ENCODE assay signal across 35 cellular contexts in genomic region chr1:174761257-174761760, GRCh38.
"Had no signal": no experiment of that assay in that cellular context is flagged by ENCODE, and none has a peak within 500 bp of the region (broad histone marks: within the 10 kb centered on the region; RNA-seq: fewer than 3 reads in every experiment).

No MANE protein-coding gene starts in this region.

- H3K36me3 Mint-ChIP-seq: activated CD4-positive, alpha-beta memory T cell treated with anti-CD3 and anti-CD28 coated beads for 36 hours; activated naive CD4-positive, alpha-beta T cell treated with anti-CD3 and anti-CD28 coated beads, Interleukin-2, amount 50 U/mL, for 72 hours had no signal

- H3K9me3 ChIP-seq: adrenal gland, body of pancreas, breast epithelium had no signal

- ATAC-seq: activated CD4-positive, alpha-beta T cell treated with anti-CD3 and anti-CD28 coated beads for 36 hours; activated CD4-positive, CD25-positive, alpha-beta regulatory T cell treated with anti-CD3 and anti-CD28 coated beads, Interleukin-2, amount 50 U/mL, for 24 hours; activated CD8-positive, alpha-beta T cell treated with anti-CD3 and anti-CD28 coated beads for 36 hours; activated naive CD4-positive, alpha-beta T cell treated with anti-CD3 and anti-CD28 coated beads, Interleukin-2, amount 50 U/mL, for 72 hours; activated T-cell treated with anti-CD3 and anti-CD28 coated beads, Interleukin-2, amount 50 U/mL, for 4 hours; activated T-cell treated with anti-CD3 and anti-CD28 coated beads, Interleukin-2, amount 50 U/mL, for 72 hours; body of pancreas had no signal

- H3K27ac Mint-ChIP-seq: activated CD4-positive, alpha-beta memory T cell treated with anti-CD3 and anti-CD28 coated beads for 36 hours; activated CD4-positive, alpha-beta T cell treated with anti-CD3 and anti-CD28 coated beads for 36 hours; activated CD4-positive, alpha-beta T cell treated with anti-CD3 and anti-CD28 coated beads, Interleukin-2, amount 10 ng/mL, durations not matched to agents 7 days and 5 days; activated CD8-positive, alpha-beta T cell treated with anti-CD3 and anti-CD28 coated beads for 36 hours; activated naive CD4-positive, alpha-beta T cell treated with anti-CD3 and anti-CD28 coated beads for 36 hours; activated naive CD4-positive, alpha-beta T cell treated with anti-CD3 and anti-CD28 coated beads, Interleukin-2, amount 50 U/mL, for 72 hours; activated naive CD8-positive, alpha-beta T cell treated with anti-CD3 and anti-CD28 coated beads for 36 hours; activated T-cell treated with anti-CD3 and anti-CD28 coated beads, Interleukin-2, amount 50 U/mL, for 72 hours; activated T-helper 1 cell treated with anti-CD3 and anti-CD28 coated beads, Interleukin-12 subunit alpha, Interleukin-12 subunit beta, Interleukin-2, Interleukin-4 antibody, amounts not matched to agents 30 ng/mL and 10 ng/mL and 1 ng/mL, durations not matched to agents 14 hours and 24 hours and 36 hours; activated T-helper 2 cell treated with anti-CD3 and anti-CD28 coated beads, Interferon-gamma antibody, Interleukin-2, Interleukin-4, amounts not matched to agents 10 μg/mL and 5 μg/mL and 100 μg/mL, durations not matched to agents 14 hours and 24 hours and 36 hours; T-helper 1 cell treated with Interleukin-12 subunit alpha and Interleukin-12 subunit beta and Interleukin-4 antibody, amounts not matched to agents 30 μg/mL and 1 μg/mL, for 36 hours; T-helper 2 cell treated with Interferon-gamma antibody and Interleukin-4, amounts not matched to agents 5 μg/mL and 100 μg/mL, for 36 hours had no signal

- H3K27me3 Mint-ChIP-seq: activated CD4-positive, alpha-beta memory T cell treated with anti-CD3 and anti-CD28 coated beads for 36 hours; activated CD4-positive, alpha-beta T cell treated with anti-CD3 and anti-CD28 coated beads for 36 hours; activated CD4-positive, alpha-beta T cell treated with anti-CD3 and anti-CD28 coated beads, Interleukin-2, amount 10 ng/mL, durations not matched to agents 7 days and 5 days; activated CD8-positive, alpha-beta T cell treated with anti-CD3 and anti-CD28 coated beads for 36 hours; activated naive CD8-positive, alpha-beta T cell treated with anti-CD3 and anti-CD28 coated beads for 36 hours had no signal

- H3K36me3 ChIP-seq: adrenal gland, brain microvascular endothelial cell, breast epithelium had no signal

- DNase-seq: activated CD4-positive, alpha-beta memory T cell treated with anti-CD3 and anti-CD28 coated beads for 36 hours; activated CD4-positive, alpha-beta T cell treated with anti-CD3 and anti-CD28 coated beads for 1 hour; activated CD4-positive, alpha-beta T cell treated with anti-CD3 and anti-CD28 coated beads for 36 hours; activated CD4-positive, alpha-beta T cell treated with anti-CD3 and anti-CD28 coated beads for 48 hours; activated CD4-positive, alpha-beta T cell treated with anti-CD3 and anti-CD28 coated beads, Interleukin-2, amount 10 ng/mL, durations not matched to agents 7 days and 5 days; activated CD4-positive, alpha-beta T cell treated with anti-CD3 and anti-CD28 coated beads, Interleukin-2, amount 50 U/mL, for 4 hours; activated CD4-positive, CD25-positive, alpha-beta regulatory T cell; activated CD8-positive, alpha-beta memory T cell treated with anti-CD3 and anti-CD28 coated beads, Interleukin-2, amount 50 U/mL, for 4 hours; activated CD8-positive, alpha-beta T cell treated with anti-CD3 and anti-CD28 coated beads for 36 hours; activated effector memory CD4-positive, alpha-beta T cell treated with Interleukin-2 at 50 U/mL for 16 hours; activated gamma-delta T cell; activated naive CD4-positive, alpha-beta T cell treated with anti-CD3 and anti-CD28 coated beads for 36 hours; activated naive CD4-positive, alpha-beta T cell treated with anti-CD3 and anti-CD28 coated beads, Interleukin-2, amount 50 U/mL, for 16 hours; activated naive CD8-positive, alpha-beta T cell treated with anti-CD3 and anti-CD28 coated beads for 36 hours; activated T-cell treated with anti-CD3 and anti-CD28 coated beads for 4 hours; activated T-cell treated with anti-CD3 and anti-CD28 coated beads, Interleukin-2, amount 50 U/mL, for 1 hour; activated T-cell treated with anti-CD3 and anti-CD28 coated beads, Interleukin-2, amount 50 U/mL, for 4 hours; activated T-cell treated with anti-CD3 and anti-CD28 coated beads, Interleukin-2, amount 50 U/mL, for 72 hours; adrenal gland; amniotic stem cell; aorta; body of pancreas; brain microvascular endothelial cell; central memory CD4-positive, alpha-beta T cell; T-helper 1 cell; T-helper 2 cell; T-helper 9 cell had no signal

- H3K4me1 ChIP-seq: adrenal gland, body of pancreas, breast epithelium had no signal

- H3K4me3 ChIP-seq: adrenal gland, body of pancreas, breast epithelium had no signal

- H3K4me3 Mint-ChIP-seq: activated CD4-positive, alpha-beta memory T cell treated with anti-CD3 and anti-CD28 coated beads for 36 hours; activated CD4-positive, alpha-beta T cell treated with anti-CD3 and anti-CD28 coated beads for 36 hours; activated CD4-positive, alpha-beta T cell treated with anti-CD3 and anti-CD28 coated beads, Interleukin-2, amount 10 ng/mL, durations not matched to agents 7 days and 5 days; activated CD8-positive, alpha-beta T cell treated with anti-CD3 and anti-CD28 coated beads for 36 hours; activated naive CD4-positive, alpha-beta T cell treated with anti-CD3 and anti-CD28 coated beads for 36 hours; activated naive CD8-positive, alpha-beta T cell treated with anti-CD3 and anti-CD28 coated beads for 36 hours; activated T-cell treated with anti-CD3 and anti-CD28 coated beads, Interleukin-2, amount 50 U/mL, for 4 hours; activated T-cell treated with anti-CD3 and anti-CD28 coated beads, Interleukin-2, amount 50 U/mL, for 72 hours; activated T-helper 1 cell treated with anti-CD3 and anti-CD28 coated beads, Interleukin-12 subunit alpha, Interleukin-12 subunit beta, Interleukin-2, Interleukin-4 antibody, amounts not matched to agents 30 ng/mL and 10 ng/mL and 1 ng/mL, durations not matched to agents 14 hours and 24 hours and 36 hours; T-helper 1 cell treated with Interleukin-12 subunit alpha and Interleukin-12 subunit beta and Interleukin-4 antibody, amounts not matched to agents 30 μg/mL and 1 μg/mL, for 36 hours; T-helper 2 cell treated with Interferon-gamma antibody and Interleukin-4, amounts not matched to agents 5 μg/mL and 100 μg/mL, for 36 hours had no signal

- H3K27ac ChIP-seq: adrenal gland, body of pancreas, brain microvascular endothelial cell, breast epithelium, VCaP had no signal

- H3K27me3 ChIP-seq: adrenal gland, body of pancreas, brain microvascular endothelial cell, breast epithelium had no signal

- H3K9me3 Mint-ChIP-seq: activated CD4-positive, alpha-beta memory T cell treated with anti-CD3 and anti-CD28 coated beads for 36 hours; activated CD4-positive, alpha-beta T cell treated with anti-CD3 and anti-CD28 coated beads, Interleukin-2, amount 10 ng/mL, durations not matched to agents 7 days and 5 days; activated CD8-positive, alpha-beta T cell treated with anti-CD3 and anti-CD28 coated beads for 36 hours; activated naive CD4-positive, alpha-beta T cell treated with anti-CD3 and anti-CD28 coated beads for 36 hours; activated naive CD4-positive, alpha-beta T cell treated with anti-CD3 and anti-CD28 coated beads, Interleukin-2, amount 50 U/mL, for 72 hours; activated T-cell treated with anti-CD3 and anti-CD28 coated beads, Interleukin-2, amount 50 U/mL, for 4 hours; activated T-cell treated with anti-CD3 and anti-CD28 coated beads, Interleukin-2, amount 50 U/mL, for 72 hours; activated T-helper 1 cell treated with anti-CD3 and anti-CD28 coated beads, Interleukin-12 subunit alpha, Interleukin-12 subunit beta, Interleukin-2, Interleukin-4 antibody, amounts not matched to agents 30 ng/mL and 10 ng/mL and 1 ng/mL, durations not matched to agents 14 hours and 24 hours and 36 hours; activated T-helper 2 cell treated with anti-CD3 and anti-CD28 coated beads, Interferon-gamma antibody, Interleukin-2, Interleukin-4, amounts not matched to agents 10 μg/mL and 5 μg/mL and 100 μg/mL, durations not matched to agents 14 hours and 24 hours and 36 hours; T-helper 1 cell treated with Interleukin-12 subunit alpha and Interleukin-12 subunit beta and Interleukin-4 antibody, amounts not matched to agents 30 μg/mL and 1 μg/mL, for 36 hours; T-helper 2 cell treated with Interferon-gamma antibody and Interleukin-4, amounts not matched to agents 5 μg/mL and 100 μg/mL, for 36 hours had no signal

- H3K4me1 Mint-ChIP-seq: activated CD4-positive, alpha-beta T cell treated with anti-CD3 and anti-CD28 coated beads for 36 hours; activated CD4-positive, alpha-beta T cell treated with anti-CD3 and anti-CD28 coated beads, Interleukin-2, amount 10 ng/mL, durations not matched to agents 7 days and 5 days; activated naive CD8-positive, alpha-beta T cell treated with anti-CD3 and anti-CD28 coated beads for 36 hours had no signal
